ENCODE assay signal across 1 cellular context in genomic region chr20:64035933-64036345, GRCh38.
TF ChIP-seq lines count a peak whose summit lies in the region.

Gene C20orf204 (plus strand): TSS chr20:64036182. CDS start chr20:64036324, 142 bp downstream.

TF ChIP-seq in HepG2, 621 proteins besides CTCF, POLR2A, EP300 and RAD21 (continued from another document and continues in another):
- TF ChIP-seq SNAPC4 (CRISPR knock-in tag; IDR thresholded peaks at IDR 0.05) (no peak; the same call in 1 of the 2 replicates), ZNF142 (CRISPR knock-in tag; IDR thresholded peaks at IDR 0.05) (no peak; the same call in 1 of the 2 replicates), MAF1 (CRISPR knock-in tag; IDR thresholded peaks at IDR 0.05; ENCODE audit: borderline replicate concordance) (no peak), DMAP1 (CRISPR knock-in tag; IDR thresholded peaks at IDR 0.05) (peak; percentile 96), ZNF580 (CRISPR knock-in tag; IDR thresholded peaks at IDR 0.05; ENCODE audit: borderline replicate concordance, low read depth) (peak; percentile 87; the same call in 1 of the 2 replicates), ZFX (CRISPR knock-in tag; IDR thresholded peaks at IDR 0.05; ENCODE audit: low read depth) (peak; percentile 96), ZBTB37 (CRISPR knock-in tag; IDR thresholded peaks at IDR 0.05) (no peak; the same call in 1 of the 2 replicates), ZBTB21 (CRISPR knock-in tag; IDR thresholded peaks at IDR 0.05) (peak; percentile 27; the same call in 1 of the 2 replicates), HNF4A (CRISPR knock-in tag; IDR thresholded peaks at IDR 0.05) (peak; percentile 67), ATF3 (CRISPR knock-in tag; IDR thresholded peaks at IDR 0.05) (peak; percentile 78), ZNF740 (CRISPR knock-in tag; IDR thresholded peaks at IDR 0.05) (no peak; the same call in 1 of the 2 replicates), KMT2A (CRISPR knock-in tag; IDR thresholded peaks at IDR 0.05) (peak; percentile 62), ZNF720 (CRISPR knock-in tag; IDR thresholded peaks at IDR 0.05) (no peak), ZNF280B (CRISPR knock-in tag; IDR thresholded peaks at IDR 0.05; ENCODE audit: borderline replicate concordance) (peak; percentile 80), KAT2B (IDR thresholded peaks at IDR 0.05; ENCODE audit: borderline replicate concordance, low read depth, low read length) (no peak), NR3C1 (CRISPR knock-in tag; IDR thresholded peaks at IDR 0.05) (no peak), FOXP4 (CRISPR knock-in tag; IDR thresholded peaks at IDR 0.05) (peak; percentile 61; the same call in 1 of the 2 replicates), ZBTB7B (CRISPR knock-in tag; IDR thresholded peaks at IDR 0.05) (peak; percentile 74), TFDP1 (CRISPR knock-in tag; IDR thresholded peaks at IDR 0.05; ENCODE audit: borderline replicate concordance) (peak; percentile 71; the same call in 1 of the 2 replicates), PRDM10 (CRISPR knock-in tag; IDR thresholded peaks at IDR 0.05; ENCODE audit: low read depth) (no peak; the same call in 1 of the 2 replicates), ZNF335 (CRISPR knock-in tag; IDR thresholded peaks at IDR 0.05) (peak; percentile 83; the same call in 1 of the 2 replicates), CREM (IDR thresholded peaks at IDR 0.05) (no peak), CREM (CRISPR knock-in tag; IDR thresholded peaks at IDR 0.05) (no peak), POLR2G (IDR thresholded peaks at IDR 0.05; ENCODE audit: low read depth, low read length) (peak; percentile 98), ZNF138 (CRISPR knock-in tag; IDR thresholded peaks at IDR 0.05; ENCODE audit: low read depth) (peak; percentile 84; the same call in 1 of the 2 replicates), RBFOX2 (IDR thresholded peaks at IDR 0.05; ENCODE audit: low read depth, low read length) (peak; percentile 93), ZNF563 (CRISPR knock-in tag; IDR thresholded peaks at IDR 0.05) (no peak), CENPX (CRISPR knock-in tag; IDR thresholded peaks at IDR 0.05) (no peak), HOMEZ (CRISPR knock-in tag; IDR thresholded peaks at IDR 0.05; ENCODE audit: low read depth) (0 out of 2 replicates have a peak, but pooled peaks have one; percentile 36)
